20 cellular contexts compared by ENCODE assay signal in the genomic region with DNA sequence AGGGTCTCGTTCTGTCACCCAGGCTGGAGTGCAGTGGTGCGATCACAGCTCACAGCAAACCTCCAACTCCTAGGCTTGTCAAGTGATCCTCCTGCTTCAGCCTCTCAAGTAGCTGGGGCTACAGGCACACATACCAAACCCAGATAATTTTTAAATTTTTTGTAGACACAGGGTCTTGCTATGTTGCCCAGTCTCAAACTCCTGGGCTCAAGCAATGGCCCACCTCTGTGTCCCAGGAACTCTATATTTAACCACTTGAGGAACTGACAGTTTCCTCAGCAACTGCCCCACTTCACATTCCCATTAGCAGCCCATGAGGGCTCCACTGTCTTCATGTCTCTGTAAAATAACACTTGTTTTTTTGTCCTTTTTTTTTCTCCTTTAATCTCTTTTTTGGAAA.
A peak's percentile ranks its signal among the peaks of the same experiment; 100 is the strongest.
DNase-seq lines count a peak whose midpoint lies in the region; ATAC-seq, FAIRE-seq and TF ChIP-seq lines count a peak whose summit lies in the region.
"Had no signal": no experiment of that assay in that cellular context is flagged by ENCODE, and none has a peak within 500 bp of the region (broad histone marks: within the 10 kb centered on the region; RNA-seq: fewer than 3 reads in every experiment).

No MANE protein-coding gene starts in this region.

- no peak for TF ChIP-seq POLR2A in K562 (conservative IDR thresholded peaks at IDR 0.05)

- H3K27ac ChIP-seq in right atrium auricular region = no peak overlapping the region
- no peak overlapping the region for H3K27ac ChIP-seq in HEK293 (ENCODE audit: extremely low read depth, low read depth, low read length)
- no peak overlapping the region for H3K27ac ChIP-seq in K562 (ENCODE audit: extremely low read depth, low read depth, low read length)
- H3K27ac ChIP-seq: 22Rv1; A549; BLaER1 treated with 17β-estradiol and CSF1 and Interleukin-3, amounts not matched to agents 10 nM and 100 nM; C4-2B had no signal

- H3K36me3 ChIP-seq in right atrium auricular region (no peaks in the 10 kb centered on the region), HEK293 (ENCODE audit: control insufficient read depth in 2 of 2, insufficient read depth in 1 of 2, low read length in 2 of 2) (no peaks in the 10 kb centered on the region), K562 (ENCODE audit: control insufficient read depth, insufficient read depth, low read length) (no peaks in the 10 kb centered on the region)

- H3K27me3 ChIP-seq in right atrium auricular region = no peaks in the 10 kb centered on the region
- no peaks in the 10 kb centered on the region for H3K27me3 ChIP-seq in K562 (ENCODE audit: control insufficient read depth in 2 of 2, insufficient read depth in 2 of 2, low read length in 2 of 2)
- H3K27me3 ChIP-seq: BLaER1 treated with 17β-estradiol and CSF1 and Interleukin-3, amounts not matched to agents 10 nM and 100 nM had no signal

- H3K4me2 ChIP-seq in K562 (ENCODE audit: insufficient read depth, low read length) = no peak overlapping the region
- H3K4me2 ChIP-seq: A549; BLaER1 treated with 17β-estradiol and CSF1 and Interleukin-3, amounts not matched to agents 10 nM and 100 nM had no signal

- H3K9ac ChIP-seq in K562 (ENCODE audit: insufficient read depth in 1 of 2, low read depth in 2 of 2, low read length in 2 of 2) = no peak overlapping the region
- H3K9ac ChIP-seq: BLaER1 treated with 17β-estradiol and CSF1 and Interleukin-3, amounts not matched to agents 10 nM and 100 nM had no signal

- FAIRE-seq in K562 (lab: Jason Lieb, UNC) = no peak
- FAIRE-seq: A549, D721Med, G401.6, GM12891, GM19239 had no signal

- ATAC-seq in K562 = no peak
- ATAC-seq: A549; CD8-positive, alpha-beta T cell had no signal

- no peaks in the 10 kb centered on the region for H3K4me1 ChIP-seq in right atrium auricular region
- H3K4me1 ChIP-seq in HEK293 (ENCODE audit: control insufficient read depth, insufficient read depth, low read length) = no peaks in the 10 kb centered on the region
- H3K4me1 ChIP-seq in K562 (replicated peaks in 1 of 2; ENCODE audit: control insufficient read depth in 2 of 2, insufficient read depth in 2 of 2, low read length in 2 of 2) = no peaks in the 10 kb centered on the region
- H3K4me1 ChIP-seq: A549; BLaER1 treated with 17β-estradiol and CSF1 and Interleukin-3, amounts not matched to agents 10 nM and 100 nM; Caco-2 had no signal

- no peak for TF ChIP-seq RAD21 in K562 (CRISPR knock-in tag; conservative IDR thresholded peaks at IDR 0.05 in 1 of 2, IDR thresholded peaks at IDR 0.05 in 1 of 2)

- no peak for TF ChIP-seq EP300 in K562 (IDR thresholded peaks at IDR 0.05; ENCODE audit: low read length)

- H3K79me2 ChIP-seq in K562 (ENCODE audit: control insufficient read depth, insufficient read depth, low read length) = no peaks in the 10 kb centered on the region

- H3K9me3 ChIP-seq in right atrium auricular region (no peaks in the 10 kb centered on the region), HEK293 (ENCODE audit: control insufficient read depth, insufficient read depth, low read depth, low read length) (no peaks in the 10 kb centered on the region), K562 (replicated peaks; ENCODE audit: control insufficient read depth, insufficient read depth, low read depth, low read length) (no peaks in the 10 kb centered on the region)
- H3K9me3 ChIP-seq: A549; BLaER1 treated with 17β-estradiol and CSF1 and Interleukin-3, amounts not matched to agents 10 nM and 100 nM; Caco-2 had no signal

- no peak for TF ChIP-seq CTCF in right atrium auricular region (IDR thresholded peaks at IDR 0.05)
- TF ChIP-seq CTCF in HEK293 (tag by site-specific recombination; IDR thresholded peaks at IDR 0.05) = no peak
- TF ChIP-seq CTCF in K562 (IDR thresholded peaks at IDR 0.05 in 2 of 3, conservative IDR thresholded peaks at IDR 0.05 in 1 of 3; ENCODE audit: insufficient read depth in 2 of 3, low read depth in 1 of 3, low read length in 3 of 3) = no peak

- BruUV-seq in K562 (replicated peaks; lab: Mats Ljungman, UMichigan) = no TSS peak

- no peak overlapping the region for H2AFZ ChIP-seq in K562 (ENCODE audit: low read depth, low read length)

- in situ Hi-C loops in K562 (cut with MboI) = no loop called here

- CTCF ChIA-PET in HEK293 (lab: Yijun Ruan, JAX) = no interaction called here
- CTCF ChIA-PET in K562 (lab: Yijun Ruan, JAX; ENCODE audit: low intra/inter-chr PET ratio) = no interaction called here

- intact Hi-C loops in cardiac septum (cut with DNase I) (no loop called here), K562 (cut with micrococcal nuclease) (no loop called here)

- no peaks in the 10 kb centered on the region for H4K20me1 ChIP-seq in K562 (replicated peaks; ENCODE audit: control insufficient read depth, insufficient read depth, low read length)
- H4K20me1 ChIP-seq: BLaER1 treated with 17β-estradiol and CSF1 and Interleukin-3, amounts not matched to agents 10 nM and 100 nM had no signal

- POLR2A ChIA-PET in HEK293 (lab: Yijun Ruan, JAX) (no interaction called here), K562 (lab: Yijun Ruan, JAX) (interaction anchor here (0.8 to 1.1 kb wide), 2 partner anchors 11 to 13 kb away, joined by 3 read pairs; no protein-coding TSS in a partner anchor)

- H3K4me3 ChIP-seq in right atrium auricular region (no peak overlapping the region), HEK293 (ENCODE audit: low read depth, low read length) (no peak overlapping the region), K562 (no peak overlapping the region)
- H3K4me3 ChIP-seq: A549; BLaER1 treated with 17β-estradiol and CSF1 and Interleukin-3, amounts not matched to agents 10 nM and 100 nM had no signal

- 88% methylated on average over 2 of the region's 2 CpGs for WGBS in K562 (ENCODE audit: insufficient coverage, low coverage, missing lambda C conversion rate)

- no peaks in the 10 kb centered on the region for H3K9me1 ChIP-seq in K562 (ENCODE audit: control insufficient read depth, insufficient read depth, low read length)

- DNase-seq in cardiac septum (ENCODE audit: low spot score) (peak; percentile 5), right atrium auricular region (ENCODE audit: low spot score) (no peak), K562 (ENCODE audit: extremely low read depth in 1 of 4, low spot score in 3 of 4) (no peak), NCI-H226 (no peak)
- DNase-seq: AML-193; Caco-2; Calu3; CD4-positive, alpha-beta T cell; CD8-positive, alpha-beta T cell; DMS79 treated with DMSO at 0.1 percent for 48 hours; GF-D8 had no signal

TF ChIP-seq in HEK293, 187 proteins besides CTCF, POLR2A, EP300 and RAD21:
- TF ChIP-seq, protein P1, sequence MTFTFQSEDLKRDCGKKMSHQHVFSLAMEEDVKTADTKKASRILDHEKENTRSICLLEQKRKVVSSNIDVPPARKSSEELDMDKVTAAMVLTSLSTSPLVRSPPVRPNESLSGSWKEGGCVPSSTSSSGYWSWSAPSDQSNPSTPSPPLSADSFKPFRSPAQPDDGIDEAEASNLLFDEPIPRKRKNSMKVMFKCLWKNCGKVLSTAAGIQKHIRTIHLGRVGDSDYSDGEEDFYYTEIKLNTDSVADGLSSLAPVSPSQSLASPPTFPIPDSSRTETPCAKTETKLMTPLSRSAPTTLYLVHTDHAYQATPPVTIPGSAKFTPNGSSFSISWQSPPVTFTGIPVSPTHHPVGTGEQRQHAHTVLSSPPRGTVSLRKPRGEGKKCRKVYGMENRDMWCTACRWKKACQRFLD (tag by site-specific recombination; IDR thresholded peaks at IDR 0.05) = no peak
- no peak for TF ChIP-seq KLF10 (tag by site-specific recombination; IDR thresholded peaks at IDR 0.05)
- no peak for TF ChIP-seq ZNF530 (tag by site-specific recombination; IDR thresholded peaks at IDR 0.05; ENCODE audit: low read depth)
- TF ChIP-seq ZNF155 (tag by site-specific recombination; IDR thresholded peaks at IDR 0.05) = no peak
- TF ChIP-seq ZNF324 (tag by site-specific recombination; IDR thresholded peaks at IDR 0.05) = no peak
- TF ChIP-seq ZNF121 (tag by site-specific recombination; IDR thresholded peaks at IDR 0.05) = peak; percentile 66

TF ChIP-seq in K562, 482 proteins besides CTCF, POLR2A, EP300 and RAD21:
- TF ChIP-seq, protein P2, sequence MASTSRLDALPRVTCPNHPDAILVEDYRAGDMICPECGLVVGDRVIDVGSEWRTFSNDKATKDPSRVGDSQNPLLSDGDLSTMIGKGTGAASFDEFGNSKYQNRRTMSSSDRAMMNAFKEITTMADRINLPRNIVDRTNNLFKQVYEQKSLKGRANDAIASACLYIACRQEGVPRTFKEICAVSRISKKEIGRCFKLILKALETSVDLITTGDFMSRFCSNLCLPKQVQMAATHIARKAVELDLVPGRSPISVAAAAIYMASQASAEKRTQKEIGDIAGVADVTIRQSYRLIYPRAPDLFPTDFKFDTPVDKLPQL (IDR thresholded peaks at IDR 0.05; ENCODE audit: extremely low read depth, insufficient read length) = no peak
- peak; percentile 16 for TF ChIP-seq RBM25 (IDR thresholded peaks at IDR 0.05; ENCODE audit: low read depth, low read length, severe bottlenecking)
TF ChIP-seq in K562: peak in this region for 1.
